Comparison of ENCODE assay signal across 8 cellular contexts in genomic region chr1:156625436-156626078, GRCh38. TPM values are rescaled to one million over a fixed set of nuclear protein-coding genes. Genes with fewer than 3 reads are reported as not detected.
A peak's percentile ranks its signal among the peaks of the same experiment; 100 is the strongest.
DNase-seq lines count a peak whose midpoint lies in the region; ATAC-seq and TF ChIP-seq lines count a peak whose summit lies in the region.

No MANE protein-coding gene starts in this region.

- H3K9me3 ChIP-seq in OCI-LY7 (ENCODE audit: low read length) (no peaks in the 10 kb centered on the region), upper lobe of left lung (no peaks in the 10 kb centered on the region)

- peak; percentile 48 to 66 for DNase-seq in NCI-H2081 (lab: John Stamatoyannopoulos, UW)
- no peak for DNase-seq in NCI-H2081 treated with DMSO at 0.1 percent for 48 hours (lab: John Stamatoyannopoulos, UW)
- DNase-seq in OCI-LY7 (ENCODE audit: low spot score), result peak; percentile 68
- DNase-seq in activated T-helper 9 cell treated with anti-CD3 and anti-CD28 coated beads, Interleukin-2, amount 50 U/mL, for 16 hours (ENCODE audit: low read depth), result peak; percentile 64
- peak in 1 of 2 donors; percentile 72 for DNase-seq in foreskin fibroblast
- DNase-seq in omental fat pad (ENCODE audit: low spot score), result peak; percentile 56
- DNase-seq in upper lobe of left lung, result peak; percentile 36 to 94

- TF ChIP-seq EP300 in upper lobe of left lung (IDR thresholded peaks at IDR 0.05), result no peak

- H3K4me2 ChIP-seq in OCI-LY7 (ENCODE audit: low read length), result no peak overlapping the region

- intact Hi-C loops in OCI-LY7 (cut with micrococcal nuclease; ENCODE audit: unreplicated experiment), result loop anchor here (2.0 to 5.0 kb wide), 3 partner anchors 53 to 243 kb away; partner anchors contain the start of genes ISG20L2 and METTL25B

- peak; percentile 93 for TF ChIP-seq CTCF in OCI-LY7 (conservative IDR thresholded peaks at IDR 0.05; ENCODE audit: low read length)
- peak; percentile 81 for TF ChIP-seq CTCF in foreskin fibroblast (IDR thresholded peaks at IDR 0.05; ENCODE audit: low read depth, low read length)
- peak in 1 of 3 donors; percentile 61 for TF ChIP-seq CTCF in omental fat pad (IDR thresholded peaks at IDR 0.05)
- TF ChIP-seq CTCF in upper lobe of left lung (IDR thresholded peaks at IDR 0.05), result peak; percentile 70 to 85 (median 83)

- H2AFZ ChIP-seq in OCI-LY7 (ENCODE audit: low read length), result no peak overlapping the region

- no TSS peak for BruUV-seq in OCI-LY7 (replicated peaks; lab: Mats Ljungman, UMichigan)

- CTCF ChIA-PET in OCI-LY7 (lab: Charles Lee; ENCODE audit: unreplicated experiment), result interaction anchor here (1.0 kb wide), 1 partner anchor 29 kb away, joined by 3 read pairs; no protein-coding TSS in a partner anchor

- H3K36me3 ChIP-seq in OCI-LY7 (ENCODE audit: insufficient read depth, low read length) (no peaks in the 10 kb centered on the region), upper lobe of left lung (no peaks in the 10 kb centered on the region)

- no peak overlapping the region for H3K27ac ChIP-seq in OCI-LY7 (ENCODE audit: low read depth, low read length, poor library complexity, severe bottlenecking)
- no peak overlapping the region for H3K27ac ChIP-seq in upper lobe of left lung

- no peak for TF ChIP-seq POLR2A in upper lobe of left lung (IDR thresholded peaks at IDR 0.05)

- peaks cover 6 to 37% (median 22%) of the 10 kb centered on the region in 4 donors for H3K27me3 ChIP-seq in upper lobe of left lung

- H4K20me1 ChIP-seq in OCI-LY7 (ENCODE audit: insufficient read depth, low read length), result no peaks in the 10 kb centered on the region

- POLR2A ChIA-PET in OCI-LY7 (lab: Charles Lee), result no interaction called here

- H3K4me1 ChIP-seq in OCI-LY7 (ENCODE audit: insufficient read depth, low read length, poor library complexity, severe bottlenecking) (peaks cover 23% of the 10 kb centered on the region), upper lobe of left lung (peaks cover 20 to 26% (median 22%) of the 10 kb centered on the region in 4 donors)

- H3K9me2 ChIP-seq in OCI-LY7 (ENCODE audit: insufficient read depth, low read length), result no peaks in the 10 kb centered on the region

- H3K4me3 ChIP-seq in OCI-LY7 (ENCODE audit: low read depth, low read length, poor library complexity, severe bottlenecking) (no peak overlapping the region), foreskin fibroblast (ENCODE audit: low read depth in 1 of 2, low read length in 2 of 2) (no peak overlapping the region), upper lobe of left lung (peak overlapping the region in 3 of 4 donors; percentile 17 to 51 (median 42))

- WGBS in upper lobe of left lung, 2 donors, result 1 to 2% methylated on average over 14 to 20 of the region's 45 CpGs

- ATAC-seq in omental fat pad (ENCODE audit: low FRiP score) (peak; percentile 67), upper lobe of left lung (ENCODE audit: low FRiP score in 2 of 2) (peak; percentile 65 to 84), GM18870 (IDR thresholded peaks at IDR 0.05; ENCODE audit: unreplicated experiment) (no peak)

- no peaks in the 10 kb centered on the region for H3K79me2 ChIP-seq in OCI-LY7 (ENCODE audit: insufficient read depth, low read depth, low read length)

RNA-seq across cellular contexts. Expression of gene HAPLN2, which starts 6.3 kb away (rescaled TPM):
- total RNA-seq in OCI-LY7 (2014; rRNA removed; shearing (Covaris generic)), result 0.41 and 0.62 TPM in 2 replicates
- total RNA-seq in OCI-LY7 (2022) (1.1 and 1.4 TPM in 2 replicates), omental fat pad (1 to 10 TPM in 1 of 4 donors, not detected in 3; 2.8 TPM), upper lobe of left lung (1 to 10 TPM in 1 of 6 donors, under 1 TPM in 2, not detected in 3; 0.14 to 5.0 (median 0.37) TPM)

RNA-seq across cellular contexts. Expression of gene BCAN, which starts 16.4 kb away (rescaled TPM):
- 0.44 TPM in 1 of 2 replicates, not detected in the other for total RNA-seq in OCI-LY7 (2014; rRNA removed; shearing (Covaris generic))
- not detected in 2 replicates for total RNA-seq in OCI-LY7 (2022)
- not detected for total RNA-seq in omental fat pad
- under 1 TPM in 2 of 6 donors, not detected in 4; 0.11 to 0.13 TPM for total RNA-seq in upper lobe of left lung

RNA-seq across cellular contexts. Expression of gene GPATCH4, which starts 24.3 kb away (rescaled TPM):
- 33.3 and 40.9 TPM in 2 replicates for total RNA-seq in OCI-LY7 (2014; rRNA removed; shearing (Covaris generic))
- total RNA-seq in OCI-LY7 (2022) (38.5 and 51.6 TPM in 2 replicates), omental fat pad (10 to 100 TPM; 30.2 to 77.5 (median 35.5) TPM), upper lobe of left lung (10 to 100 TPM in 5 of 6 donors, 1 to 10 TPM in 1; 5.7 to 26.2 (median 19.4) TPM)

RNA-seq across cellular contexts. Expression of gene NAXE, which starts 34.0 kb away (rescaled TPM):
- 71.6 and 81.5 TPM in 2 replicates for total RNA-seq in OCI-LY7 (2014; rRNA removed; shearing (Covaris generic))
- total RNA-seq in OCI-LY7 (2022) (56.1 and 61.1 TPM in 2 replicates), omental fat pad (10 to 100 TPM; 49.4 to 71.5 (median 58.9) TPM), upper lobe of left lung (10 to 100 TPM; 46.1 to 81.1 (median 60.0) TPM)

RNA-seq across cellular contexts. Expression of gene TTC24, which starts 46.0 kb away (rescaled TPM):
- total RNA-seq in OCI-LY7 (2014; rRNA removed; shearing (Covaris generic)), result 2.8 and 3.6 TPM in 2 replicates
- total RNA-seq in OCI-LY7 (2022) (11.9 and 12.4 TPM in 2 replicates), omental fat pad (not detected), upper lobe of left lung (under 1 TPM in 1 of 6 donors, not detected in 5; 0.20 TPM)

Comparison
In these comparisons a context has a peak if more than half of its experiments do, and no peak if none do; other contexts are left out.
1. H3K4me3 ChIP-seq: peak in upper lobe of left lung (3 of 4); none in OCI-LY7 (single experiment) and foreskin fibroblast (0 of 2).